Comparison of ENCODE assay signal across 1 cellular context in the genomic region with DNA sequence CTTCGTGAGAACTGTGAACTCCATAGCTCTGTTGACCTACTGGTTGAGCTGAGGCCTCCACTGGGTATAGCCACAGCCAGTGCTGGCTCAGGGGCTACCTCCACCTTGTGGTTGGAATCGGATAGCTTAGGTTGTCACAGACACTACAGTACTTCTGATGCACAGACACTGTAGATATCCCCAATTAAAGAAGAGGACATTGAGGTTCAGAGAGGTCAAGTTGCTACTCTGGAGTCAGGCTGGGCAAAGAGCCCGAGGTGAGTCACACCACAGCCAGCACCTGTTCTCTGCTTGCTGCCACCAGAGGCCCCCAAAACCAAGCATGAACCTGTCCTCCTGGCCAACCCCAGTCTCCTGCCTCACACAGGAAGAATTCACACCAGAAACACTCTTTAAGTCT.
TF ChIP-seq lines count a peak whose summit lies in the region.

No MANE protein-coding gene starts in this region.

TF ChIP-seq in GM23338, 12 proteins besides CTCF, POLR2A, EP300 and RAD21 (continued from another document):
- TF ChIP-seq, protein P1, sequence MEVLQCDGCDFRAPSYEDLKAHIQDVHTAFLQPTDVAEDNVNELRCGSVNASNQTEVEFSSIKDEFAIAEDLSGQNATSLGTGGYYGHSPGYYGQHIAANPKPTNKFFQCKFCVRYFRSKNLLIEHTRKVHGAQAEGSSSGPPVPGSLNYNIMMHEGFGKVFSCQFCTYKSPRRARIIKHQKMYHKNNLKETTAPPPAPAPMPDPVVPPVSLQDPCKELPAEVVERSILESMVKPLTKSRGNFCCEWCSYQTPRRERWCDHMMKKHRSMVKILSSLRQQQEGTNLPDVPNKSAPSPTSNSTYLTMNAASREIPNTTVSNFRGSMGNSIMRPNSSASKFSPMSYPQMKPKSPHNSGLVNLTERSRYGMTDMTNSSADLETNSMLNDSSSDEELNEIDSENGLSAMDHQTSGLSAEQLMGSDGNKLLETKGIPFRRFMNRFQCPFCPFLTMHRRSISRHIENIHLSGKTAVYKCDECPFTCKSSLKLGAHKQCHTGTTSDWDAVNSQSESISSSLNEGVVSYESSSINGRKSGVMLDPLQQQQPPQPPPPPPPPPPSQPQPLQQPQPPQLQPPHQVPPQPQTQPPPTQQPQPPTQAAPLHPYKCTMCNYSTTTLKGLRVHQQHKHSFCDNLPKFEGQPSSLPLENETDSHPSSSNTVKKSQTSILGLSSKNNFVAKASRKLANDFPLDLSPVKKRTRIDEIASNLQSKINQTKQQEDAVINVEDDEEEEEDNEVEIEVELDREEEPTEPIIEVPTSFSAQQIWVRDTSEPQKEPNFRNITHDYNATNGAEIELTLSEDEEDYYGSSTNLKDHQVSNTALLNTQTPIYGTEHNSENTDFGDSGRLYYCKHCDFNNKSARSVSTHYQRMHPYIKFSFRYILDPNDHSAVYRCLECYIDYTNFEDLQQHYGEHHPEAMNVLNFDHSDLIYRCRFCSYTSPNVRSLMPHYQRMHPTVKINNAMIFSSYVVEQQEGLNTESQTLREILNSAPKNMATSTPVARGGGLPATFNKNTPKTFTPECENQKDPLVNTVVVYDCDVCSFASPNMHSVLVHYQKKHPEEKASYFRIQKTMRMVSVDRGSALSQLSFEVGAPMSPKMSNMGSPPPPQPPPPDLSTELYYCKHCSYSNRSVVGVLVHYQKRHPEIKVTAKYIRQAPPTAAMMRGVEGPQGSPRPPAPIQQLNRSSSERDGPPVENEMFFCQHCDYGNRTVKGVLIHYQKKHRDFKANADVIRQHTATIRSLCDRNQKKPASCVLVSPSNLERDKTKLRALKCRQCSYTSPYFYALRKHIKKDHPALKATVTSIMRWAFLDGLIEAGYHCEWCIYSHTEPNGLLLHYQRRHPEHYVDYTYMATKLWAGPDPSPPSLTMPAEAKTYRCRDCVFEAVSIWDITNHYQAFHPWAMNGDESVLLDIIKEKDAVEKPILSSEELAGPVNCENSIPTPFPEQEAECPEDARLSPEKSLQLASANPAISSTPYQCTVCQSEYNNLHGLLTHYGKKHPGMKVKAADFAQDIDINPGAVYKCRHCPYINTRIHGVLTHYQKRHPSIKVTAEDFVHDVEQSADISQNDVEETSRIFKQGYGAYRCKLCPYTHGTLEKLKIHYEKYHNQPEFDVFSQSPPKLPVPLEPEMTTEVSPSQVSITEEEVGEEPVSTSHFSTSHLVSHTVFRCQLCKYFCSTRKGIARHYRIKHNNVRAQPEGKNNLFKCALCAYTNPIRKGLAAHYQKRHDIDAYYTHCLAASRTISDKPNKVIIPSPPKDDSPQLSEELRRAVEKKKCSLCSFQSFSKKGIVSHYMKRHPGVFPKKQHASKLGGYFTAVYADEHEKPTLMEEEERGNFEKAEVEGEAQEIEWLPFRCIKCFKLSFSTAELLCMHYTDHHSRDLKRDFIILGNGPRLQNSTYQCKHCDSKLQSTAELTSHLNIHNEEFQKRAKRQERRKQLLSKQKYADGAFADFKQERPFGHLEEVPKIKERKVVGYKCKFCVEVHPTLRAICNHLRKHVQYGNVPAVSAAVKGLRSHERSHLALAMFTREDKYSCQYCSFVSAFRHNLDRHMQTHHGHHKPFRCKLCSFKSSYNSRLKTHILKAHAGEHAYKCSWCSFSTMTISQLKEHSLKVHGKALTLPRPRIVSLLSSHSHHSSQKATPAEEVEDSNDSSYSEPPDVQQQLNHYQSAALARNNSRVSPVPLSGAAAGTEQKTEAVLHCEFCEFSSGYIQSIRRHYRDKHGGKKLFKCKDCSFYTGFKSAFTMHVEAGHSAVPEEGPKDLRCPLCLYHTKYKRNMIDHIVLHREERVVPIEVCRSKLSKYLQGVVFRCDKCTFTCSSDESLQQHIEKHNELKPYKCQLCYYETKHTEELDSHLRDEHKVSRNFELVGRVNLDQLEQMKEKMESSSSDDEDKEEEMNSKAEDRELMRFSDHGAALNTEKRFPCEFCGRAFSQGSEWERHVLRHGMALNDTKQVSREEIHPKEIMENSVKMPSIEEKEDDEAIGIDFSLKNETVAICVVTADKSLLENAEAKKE (CRISPR knock-in tag; IDR thresholded peaks at IDR 0.05) = no peak
- TF ChIP-seq, protein P2, sequence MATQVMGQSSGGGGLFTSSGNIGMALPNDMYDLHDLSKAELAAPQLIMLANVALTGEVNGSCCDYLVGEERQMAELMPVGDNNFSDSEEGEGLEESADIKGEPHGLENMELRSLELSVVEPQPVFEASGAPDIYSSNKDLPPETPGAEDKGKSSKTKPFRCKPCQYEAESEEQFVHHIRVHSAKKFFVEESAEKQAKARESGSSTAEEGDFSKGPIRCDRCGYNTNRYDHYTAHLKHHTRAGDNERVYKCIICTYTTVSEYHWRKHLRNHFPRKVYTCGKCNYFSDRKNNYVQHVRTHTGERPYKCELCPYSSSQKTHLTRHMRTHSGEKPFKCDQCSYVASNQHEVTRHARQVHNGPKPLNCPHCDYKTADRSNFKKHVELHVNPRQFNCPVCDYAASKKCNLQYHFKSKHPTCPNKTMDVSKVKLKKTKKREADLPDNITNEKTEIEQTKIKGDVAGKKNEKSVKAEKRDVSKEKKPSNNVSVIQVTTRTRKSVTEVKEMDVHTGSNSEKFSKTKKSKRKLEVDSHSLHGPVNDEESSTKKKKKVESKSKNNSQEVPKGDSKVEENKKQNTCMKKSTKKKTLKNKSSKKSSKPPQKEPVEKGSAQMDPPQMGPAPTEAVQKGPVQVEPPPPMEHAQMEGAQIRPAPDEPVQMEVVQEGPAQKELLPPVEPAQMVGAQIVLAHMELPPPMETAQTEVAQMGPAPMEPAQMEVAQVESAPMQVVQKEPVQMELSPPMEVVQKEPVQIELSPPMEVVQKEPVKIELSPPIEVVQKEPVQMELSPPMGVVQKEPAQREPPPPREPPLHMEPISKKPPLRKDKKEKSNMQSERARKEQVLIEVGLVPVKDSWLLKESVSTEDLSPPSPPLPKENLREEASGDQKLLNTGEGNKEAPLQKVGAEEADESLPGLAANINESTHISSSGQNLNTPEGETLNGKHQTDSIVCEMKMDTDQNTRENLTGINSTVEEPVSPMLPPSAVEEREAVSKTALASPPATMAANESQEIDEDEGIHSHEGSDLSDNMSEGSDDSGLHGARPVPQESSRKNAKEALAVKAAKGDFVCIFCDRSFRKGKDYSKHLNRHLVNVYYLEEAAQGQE (IDR thresholded peaks at IDR 0.05; ENCODE audit: unreplicated experiment) = no peak
- TF ChIP-seq CREB1 (CRISPR knock-in tag; IDR thresholded peaks at IDR 0.05; ENCODE audit: low read depth) (no peak), ZNF331 (CRISPR knock-in tag; IDR thresholded peaks at IDR 0.05; ENCODE audit: low read depth) (no peak), ZNF114 (CRISPR knock-in tag; IDR thresholded peaks at IDR 0.05) (no peak), NANOG (IDR thresholded peaks at IDR 0.05; ENCODE audit: borderline replicate concordance) (no peak), JUNB (IDR thresholded peaks at IDR 0.05; ENCODE audit: unreplicated experiment) (no peak), POLR2AphosphoS5 (IDR thresholded peaks at IDR 0.05; ENCODE audit: low read depth) (no peak), EZH2phosphoT487 (IDR thresholded peaks at IDR 0.05; ENCODE audit: unreplicated experiment) (no peak)
